In the genomic region with DNA sequence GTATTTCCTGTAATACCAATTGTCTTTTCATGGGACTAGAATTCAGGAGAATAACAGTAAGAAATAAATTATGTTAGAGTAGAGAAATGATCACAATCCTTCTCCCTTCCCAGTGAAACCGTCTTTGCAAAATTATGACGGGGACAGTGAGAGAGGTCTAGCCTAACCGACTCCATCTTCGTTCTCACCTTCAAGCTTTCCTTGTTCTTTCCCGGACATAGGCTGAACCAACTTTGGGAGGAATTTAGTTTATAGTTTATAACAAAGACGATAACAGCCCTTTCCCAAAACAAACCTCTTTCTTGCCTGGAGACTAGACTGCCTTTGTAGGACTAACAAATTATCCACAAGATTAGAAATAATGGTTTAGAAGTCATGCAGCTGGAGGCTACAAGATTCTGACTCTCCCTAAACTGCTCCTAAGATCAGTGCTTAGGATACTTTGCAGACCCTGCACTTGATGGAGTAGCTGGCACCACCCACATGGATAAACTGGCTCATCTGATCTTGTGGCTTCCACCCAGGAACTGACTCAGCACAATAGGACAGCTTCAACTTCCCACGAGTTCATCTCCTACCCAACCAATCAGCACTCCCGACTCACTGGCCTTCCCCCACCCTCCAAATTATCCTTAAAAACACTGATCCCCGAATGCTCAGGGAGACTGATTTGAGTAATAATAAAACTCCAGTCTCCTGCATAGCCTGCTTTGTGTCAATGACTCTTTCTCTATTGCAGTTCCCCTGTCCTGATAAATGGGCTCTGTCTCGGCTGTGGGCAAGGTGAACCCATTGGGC, we compare ENCODE assay signal across 1 cellular context.
TF ChIP-seq lines count a peak whose summit lies in the region.

No MANE protein-coding gene starts in this region.

TF ChIP-seq in GM23338, 12 proteins besides CTCF, POLR2A, EP300 and RAD21:
- TF ChIP-seq EZH2 (IDR thresholded peaks at IDR 0.05; ENCODE audit: low read depth, unreplicated experiment): no peak
- no peak for TF ChIP-seq ETS1 (IDR thresholded peaks at IDR 0.05)
- no peak for TF ChIP-seq JUNB (IDR thresholded peaks at IDR 0.05; ENCODE audit: unreplicated experiment)
- TF ChIP-seq POLR2AphosphoS5 (IDR thresholded peaks at IDR 0.05; ENCODE audit: low read depth): no peak
- TF ChIP-seq CREB1 (CRISPR knock-in tag; IDR thresholded peaks at IDR 0.05; ENCODE audit: low read depth): no peak
- TF ChIP-seq ZNF462 (CRISPR knock-in tag; IDR thresholded peaks at IDR 0.05): no peak
- TF ChIP-seq ZNF331 (CRISPR knock-in tag; IDR thresholded peaks at IDR 0.05; ENCODE audit: low read depth): no peak
TF ChIP-seq in GM23338: peak in this region for 0.
